1 cellular context compared by ENCODE assay signal in the genomic region with DNA sequence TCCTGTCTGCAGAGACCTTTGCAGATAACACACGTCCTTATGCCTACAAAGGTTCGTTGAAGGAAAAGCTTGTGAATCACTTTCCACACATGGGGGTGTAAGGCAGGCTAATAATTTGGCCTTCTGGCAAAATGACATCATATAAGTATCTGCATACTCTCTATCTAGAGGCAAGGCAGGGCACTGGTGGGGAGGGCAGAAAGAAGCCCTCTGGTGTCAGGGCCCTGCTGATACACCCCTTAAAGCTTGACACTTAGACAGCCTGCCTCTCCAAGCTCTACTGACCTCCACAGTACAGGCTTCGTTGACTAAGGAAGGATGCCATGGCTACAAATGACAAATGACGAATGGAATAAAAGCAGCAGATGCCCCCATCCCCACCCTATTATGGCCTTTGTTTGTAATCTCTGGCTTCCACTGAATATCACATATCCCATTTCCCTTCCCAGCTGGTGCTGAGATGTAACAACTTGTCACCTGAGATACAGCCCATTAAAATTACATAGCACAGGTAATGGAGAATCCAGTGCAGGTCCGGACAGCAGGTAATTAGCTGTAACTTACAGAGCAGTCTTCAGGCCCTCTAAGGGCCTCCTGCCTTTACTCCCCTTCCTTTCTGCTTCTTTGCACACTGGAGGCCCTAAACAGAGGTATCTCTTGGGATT.
TF ChIP-seq lines count a peak whose summit lies in the region.

No MANE protein-coding gene starts in this region.

TF ChIP-seq in HepG2, 621 proteins besides CTCF, POLR2A, EP300 and RAD21 (continued from another document):
- TF ChIP-seq, protein P1, sequence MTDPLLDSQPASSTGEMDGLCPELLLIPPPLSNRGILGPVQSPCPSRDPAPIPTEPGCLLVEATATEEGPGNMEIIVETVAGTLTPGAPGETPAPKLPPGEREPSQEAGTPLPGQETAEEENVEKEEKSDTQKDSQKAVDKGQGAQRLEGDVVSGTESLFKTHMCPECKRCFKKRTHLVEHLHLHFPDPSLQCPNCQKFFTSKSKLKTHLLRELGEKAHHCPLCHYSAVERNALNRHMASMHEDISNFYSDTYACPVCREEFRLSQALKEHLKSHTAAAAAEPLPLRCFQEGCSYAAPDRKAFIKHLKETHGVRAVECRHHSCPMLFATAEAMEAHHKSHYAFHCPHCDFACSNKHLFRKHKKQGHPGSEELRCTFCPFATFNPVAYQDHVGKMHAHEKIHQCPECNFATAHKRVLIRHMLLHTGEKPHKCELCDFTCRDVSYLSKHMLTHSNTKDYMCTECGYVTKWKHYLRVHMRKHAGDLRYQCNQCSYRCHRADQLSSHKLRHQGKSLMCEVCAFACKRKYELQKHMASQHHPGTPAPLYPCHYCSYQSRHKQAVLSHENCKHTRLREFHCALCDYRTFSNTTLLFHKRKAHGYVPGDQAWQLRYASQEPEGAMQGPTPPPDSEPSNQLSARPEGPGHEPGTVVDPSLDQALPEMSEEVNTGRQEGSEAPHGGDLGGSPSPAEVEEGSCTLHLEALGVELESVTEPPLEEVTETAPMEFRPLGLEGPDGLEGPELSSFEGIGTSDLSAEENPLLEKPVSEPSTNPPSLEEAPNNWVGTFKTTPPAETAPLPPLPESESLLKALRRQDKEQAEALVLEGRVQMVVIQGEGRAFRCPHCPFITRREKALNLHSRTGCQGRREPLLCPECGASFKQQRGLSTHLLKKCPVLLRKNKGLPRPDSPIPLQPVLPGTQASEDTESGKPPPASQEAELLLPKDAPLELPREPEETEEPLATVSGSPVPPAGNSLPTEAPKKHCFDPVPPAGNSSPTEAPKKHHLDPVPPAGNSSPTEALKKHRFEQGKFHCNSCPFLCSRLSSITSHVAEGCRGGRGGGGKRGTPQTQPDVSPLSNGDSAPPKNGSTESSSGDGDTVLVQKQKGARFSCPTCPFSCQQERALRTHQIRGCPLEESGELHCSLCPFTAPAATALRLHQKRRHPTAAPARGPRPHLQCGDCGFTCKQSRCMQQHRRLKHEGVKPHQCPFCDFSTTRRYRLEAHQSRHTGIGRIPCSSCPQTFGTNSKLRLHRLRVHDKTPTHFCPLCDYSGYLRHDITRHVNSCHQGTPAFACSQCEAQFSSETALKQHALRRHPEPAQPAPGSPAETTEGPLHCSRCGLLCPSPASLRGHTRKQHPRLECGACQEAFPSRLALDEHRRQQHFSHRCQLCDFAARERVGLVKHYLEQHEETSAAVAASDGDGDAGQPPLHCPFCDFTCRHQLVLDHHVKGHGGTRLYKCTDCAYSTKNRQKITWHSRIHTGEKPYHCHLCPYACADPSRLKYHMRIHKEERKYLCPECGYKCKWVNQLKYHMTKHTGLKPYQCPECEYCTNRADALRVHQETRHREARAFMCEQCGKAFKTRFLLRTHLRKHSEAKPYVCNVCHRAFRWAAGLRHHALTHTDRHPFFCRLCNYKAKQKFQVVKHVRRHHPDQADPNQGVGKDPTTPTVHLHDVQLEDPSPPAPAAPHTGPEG (CRISPR knock-in tag; IDR thresholded peaks at IDR 0.05): no peak
- no peak for TF ChIP-seq ZNF441 (CRISPR knock-in tag; IDR thresholded peaks at IDR 0.05; ENCODE audit: borderline replicate concordance)
- TF ChIP-seq MTA3 (CRISPR knock-in tag; IDR thresholded peaks at IDR 0.05): no peak
- TF ChIP-seq, protein P2, sequence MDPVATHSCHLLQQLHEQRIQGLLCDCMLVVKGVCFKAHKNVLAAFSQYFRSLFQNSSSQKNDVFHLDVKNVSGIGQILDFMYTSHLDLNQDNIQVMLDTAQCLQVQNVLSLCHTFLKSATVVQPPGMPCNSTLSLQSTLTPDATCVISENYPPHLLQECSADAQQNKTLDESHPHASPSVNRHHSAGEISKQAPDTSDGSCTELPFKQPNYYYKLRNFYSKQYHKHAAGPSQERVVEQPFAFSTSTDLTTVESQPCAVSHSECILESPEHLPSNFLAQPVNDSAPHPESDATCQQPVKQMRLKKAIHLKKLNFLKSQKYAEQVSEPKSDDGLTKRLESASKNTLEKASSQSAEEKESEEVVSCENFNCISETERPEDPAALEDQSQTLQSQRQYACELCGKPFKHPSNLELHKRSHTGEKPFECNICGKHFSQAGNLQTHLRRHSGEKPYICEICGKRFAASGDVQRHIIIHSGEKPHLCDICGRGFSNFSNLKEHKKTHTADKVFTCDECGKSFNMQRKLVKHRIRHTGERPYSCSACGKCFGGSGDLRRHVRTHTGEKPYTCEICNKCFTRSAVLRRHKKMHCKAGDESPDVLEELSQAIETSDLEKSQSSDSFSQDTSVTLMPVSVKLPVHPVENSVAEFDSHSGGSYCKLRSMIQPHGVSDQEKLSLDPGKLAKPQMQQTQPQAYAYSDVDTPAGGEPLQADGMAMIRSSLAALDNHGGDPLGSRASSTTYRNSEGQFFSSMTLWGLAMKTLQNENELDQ (CRISPR knock-in tag; IDR thresholded peaks at IDR 0.05; ENCODE audit: borderline replicate concordance): no peak
- TF ChIP-seq, protein P3, sequence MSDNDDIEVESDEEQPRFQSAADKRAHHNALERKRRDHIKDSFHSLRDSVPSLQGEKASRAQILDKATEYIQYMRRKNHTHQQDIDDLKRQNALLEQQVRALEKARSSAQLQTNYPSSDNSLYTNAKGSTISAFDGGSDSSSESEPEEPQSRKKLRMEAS (IDR thresholded peaks at IDR 0.05): no peak
- TF ChIP-seq, protein P4, sequence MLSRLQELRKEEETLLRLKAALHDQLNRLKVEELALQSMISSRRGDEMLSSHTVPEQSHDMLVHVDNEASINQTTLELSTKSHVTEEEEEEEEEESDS (CRISPR knock-in tag; IDR thresholded peaks at IDR 0.05; ENCODE audit: borderline replicate concordance): no peak
- TF ChIP-seq, protein P5, sequence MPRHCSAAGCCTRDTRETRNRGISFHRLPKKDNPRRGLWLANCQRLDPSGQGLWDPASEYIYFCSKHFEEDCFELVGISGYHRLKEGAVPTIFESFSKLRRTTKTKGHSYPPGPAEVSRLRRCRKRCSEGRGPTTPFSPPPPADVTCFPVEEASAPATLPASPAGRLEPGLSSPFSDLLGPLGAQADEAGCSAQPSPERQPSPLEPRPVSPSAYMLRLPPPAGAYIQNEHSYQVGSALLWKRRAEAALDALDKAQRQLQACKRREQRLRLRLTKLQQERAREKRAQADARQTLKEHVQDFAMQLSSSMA (CRISPR knock-in tag; IDR thresholded peaks at IDR 0.05): no peak
- no peak for TF ChIP-seq NFKBIZ (CRISPR knock-in tag; IDR thresholded peaks at IDR 0.05)
- TF ChIP-seq RBAK (CRISPR knock-in tag; IDR thresholded peaks at IDR 0.05): no peak
- TF ChIP-seq ZNF3 (CRISPR knock-in tag; IDR thresholded peaks at IDR 0.05): no peak
- no peak for TF ChIP-seq NBN (conservative IDR thresholded peaks at IDR 0.05)
- no peak for TF ChIP-seq ZNF230 (CRISPR knock-in tag; IDR thresholded peaks at IDR 0.05)
- TF ChIP-seq, protein P6, sequence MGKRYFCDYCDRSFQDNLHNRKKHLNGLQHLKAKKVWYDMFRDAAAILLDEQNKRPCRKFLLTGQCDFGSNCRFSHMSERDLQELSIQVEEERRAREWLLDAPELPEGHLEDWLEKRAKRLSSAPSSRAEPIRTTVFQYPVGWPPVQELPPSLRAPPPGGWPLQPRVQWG (CRISPR knock-in tag; IDR thresholded peaks at IDR 0.05; ENCODE audit: borderline replicate concordance, low read depth): no peak
